ENCODE assay signal across 20 cellular contexts in genomic region chr6:118197539-118197938, GRCh38.
DNase-seq lines count a peak whose midpoint lies in the region; ATAC-seq and TF ChIP-seq lines count a peak whose summit lies in the region.
"Had no signal": no experiment of that assay in that cellular context is flagged by ENCODE, and none has a peak within 500 bp of the region (broad histone marks: within the 10 kb centered on the region; RNA-seq: fewer than 3 reads in every experiment).

No MANE protein-coding gene starts in this region.

- no peaks in the 10 kb centered on the region for H3K27me3 Mint-ChIP-seq in brain

- H2BK15ac ChIP-seq in neuronal stem cell (ENCODE audit: low read length) = no peak overlapping the region

- H3K9ac ChIP-seq in iPS-20b (ENCODE audit: low read depth, low read length) = peak overlapping the region; percentile 56; the same call in 1 of the 2 replicates
- H3K9ac ChIP-seq in neuronal stem cell (ENCODE audit: low read depth, low read length, poor library complexity) = no peak overlapping the region
- H3K9ac ChIP-seq: BLaER1 treated with 17β-estradiol and CSF1 and Interleukin-3, amounts not matched to agents 10 nM and 100 nM had no signal

- no peak overlapping the region for H4K8ac ChIP-seq in neuronal stem cell (ENCODE audit: low read depth, low read length)

- H3K4me2 ChIP-seq in neuronal stem cell (ENCODE audit: insufficient read depth, low read length, poor library complexity, severe bottlenecking) = peak overlapping the region; percentile 18
- H3K4me2 ChIP-seq: BLaER1 treated with 17β-estradiol and CSF1 and Interleukin-3, amounts not matched to agents 10 nM and 100 nM had no signal

- H3K36me3 Mint-ChIP-seq in brain = peaks cover 4% of the 10 kb centered on the region
- H3K36me3 Mint-ChIP-seq: CD8-positive, alpha-beta T cell had no signal

- no peak overlapping the region for H3K14ac ChIP-seq in neuronal stem cell (ENCODE audit: low read length)

- H3K36me3 ChIP-seq in HAP-1 (replicated peaks) = no peaks in the 10 kb centered on the region
- no peaks in the 10 kb centered on the region for H3K36me3 ChIP-seq in iPS-20b (ENCODE audit: insufficient read depth, low read depth, low read length)
- H3K36me3 ChIP-seq in neuronal stem cell (replicated peaks in 1 of 2; ENCODE audit: control insufficient read depth in 2 of 2, insufficient read depth in 2 of 2, low read length in 2 of 2) = no peaks in the 10 kb centered on the region
- H3K36me3 ChIP-seq: BLaER1 treated with 17β-estradiol and CSF1 and Interleukin-3, amounts not matched to agents 10 nM and 100 nM had no signal

- TF ChIP-seq CTCF in brain (conservative IDR thresholded peaks at IDR 0.05) (no peak), omental fat pad (IDR thresholded peaks at IDR 0.05) (no peak)

- H3K9me3 ChIP-seq in HAP-1 = no peaks in the 10 kb centered on the region
- H3K9me3 ChIP-seq in iPS-20b (ENCODE audit: insufficient read depth, low read depth, low read length) = no peaks in the 10 kb centered on the region
- H3K9me3 ChIP-seq in neuronal stem cell (replicated peaks in 1 of 2; ENCODE audit: control insufficient read depth in 2 of 2, insufficient read depth in 1 of 2, low read depth in 1 of 2, low read length in 2 of 2) = peaks cover 0 to 4% of the 10 kb centered on the region in 2 donors
- H3K9me3 ChIP-seq: BLaER1 treated with 17β-estradiol and CSF1 and Interleukin-3, amounts not matched to agents 10 nM and 100 nM had no signal

- no peak overlapping the region for H3K4me3 ChIP-seq in HAP-1
- H3K4me3 ChIP-seq in iPS-20b (ENCODE audit: low read length) = peak overlapping the region; percentile 41; the same call in 1 of the 2 replicates
- no peak overlapping the region for H3K4me3 ChIP-seq in neuronal stem cell (ENCODE audit: low read length in 2 of 2)
- H3K4me3 ChIP-seq: BLaER1 treated with 17β-estradiol and CSF1 and Interleukin-3, amounts not matched to agents 10 nM and 100 nM had no signal

- H2AK5ac ChIP-seq in neuronal stem cell (ENCODE audit: low read depth, low read length) = no peak overlapping the region

- H3K18ac ChIP-seq in neuronal stem cell (ENCODE audit: low read length) = no peak overlapping the region

- peak overlapping the region; percentile 72 to 93 (median 76) for H3K27ac Mint-ChIP-seq in brain
- H3K27ac Mint-ChIP-seq: CD8-positive, alpha-beta T cell had no signal

- H3K27me3 ChIP-seq in HAP-1 (ENCODE audit: low read depth) (no peaks in the 10 kb centered on the region), iPS-20b (ENCODE audit: insufficient read depth, low read length) (no peaks in the 10 kb centered on the region), neuronal stem cell (ENCODE audit: control insufficient read depth in 3 of 3, insufficient read depth in 3 of 3, low read depth in 1 of 3, low read length in 3 of 3) (no peaks in the 10 kb centered on the region)
- H3K27me3 ChIP-seq: BLaER1 treated with 17β-estradiol and CSF1 and Interleukin-3, amounts not matched to agents 10 nM and 100 nM had no signal

- H3K9me3 Mint-ChIP-seq in brain = peaks cover 0 to 2% (median 0%) of the 10 kb centered on the region in 5 experiments
- H3K9me3 Mint-ChIP-seq: CD8-positive, alpha-beta T cell had no signal

- DNase-seq in HAP-1 (ENCODE audit: low spot score in 2 of 2) (peak; percentile 59 to 86), neuronal stem cell (ENCODE audit: low spot score) (no peak), COLO829 (ENCODE audit: low spot score) (no peak), RPMI8226 (no peak), omental fat pad (ENCODE audit: low spot score) (no peak)
- no peak for DNase-seq in central memory CD4-positive, alpha-beta T cell
- DNase-seq: CD8-positive, alpha-beta T cell; KBM-7; NCI-H1105 treated with DMSO at 0.1 percent for 48 hours; NCI-H187; NCI-H2107; NCI-H226; NCI-H524; NCI-H82; SIG-M5 had no signal

- no peak overlapping the region for H4K91ac ChIP-seq in neuronal stem cell (ENCODE audit: low read depth, low read length, poor library complexity)

- no peaks in the 10 kb centered on the region for H3K79me1 ChIP-seq in neuronal stem cell (ENCODE audit: low read depth, low read length)

- in situ Hi-C loops in HAP-1 (cut with MboI; ENCODE audit: low sequenced_read_pairs) = no loop called here

- no peak overlapping the region for H3K23ac ChIP-seq in neuronal stem cell (ENCODE audit: low read depth, low read length, poor library complexity)

- H3K4me3 Mint-ChIP-seq in brain = peak overlapping the region; percentile 34 to 66 (median 43)
- H3K4me3 Mint-ChIP-seq: CD8-positive, alpha-beta T cell had no signal

- peaks cover 52% of the 10 kb centered on the region for H3K4me1 Mint-ChIP-seq in brain

- no peak overlapping the region for H2AFZ ChIP-seq in neuronal stem cell (ENCODE audit: low read length)

- no peak overlapping the region for H2BK5ac ChIP-seq in neuronal stem cell (ENCODE audit: low read length)

- H3K27ac ChIP-seq in iPS-20b (ENCODE audit: low read length) = no peak overlapping the region
- H3K27ac ChIP-seq in neuronal stem cell (replicated peaks; ENCODE audit: low read length) = peak overlapping the region; percentile 54
- H3K27ac ChIP-seq: BLaER1 treated with 17β-estradiol and CSF1 and Interleukin-3, amounts not matched to agents 10 nM and 100 nM had no signal

- no peak overlapping the region for H3K4ac ChIP-seq in neuronal stem cell (ENCODE audit: low read length)

- H2BK120ac ChIP-seq in neuronal stem cell (ENCODE audit: low read depth, low read length) = no peak overlapping the region

- H2BK12ac ChIP-seq in neuronal stem cell (ENCODE audit: low read length) = no peak overlapping the region

- H3K4me1 ChIP-seq in HAP-1 (peaks cover 18% of the 10 kb centered on the region), iPS-20b (ENCODE audit: insufficient read depth, low read length) (peaks cover 27% of the 10 kb centered on the region), neuronal stem cell (ENCODE audit: control insufficient read depth in 2 of 2, insufficient read depth in 1 of 2, low read depth in 1 of 2, low read length in 2 of 2) (peaks cover 3 to 41% of the 10 kb centered on the region in 2 donors)
- H3K4me1 ChIP-seq: BLaER1 treated with 17β-estradiol and CSF1 and Interleukin-3, amounts not matched to agents 10 nM and 100 nM had no signal

- ATAC-seq in omental fat pad (ENCODE audit: low FRiP score) = no peak
- ATAC-seq: CD8-positive, alpha-beta T cell; HCT116; HepG2 had no signal

- WGBS in neuronal stem cell (ENCODE audit: extremely low coverage in 2 of 2, insufficient read length in 2 of 2, insufficient replicate concordance in 1 of 2), 2 donors = no CpG with 5 or more reads among the region's 3 CpGs

Comparison
In these comparisons a context has a peak if more than half of its experiments do, and no peak if none do; other contexts are left out.
1. DNase-seq: peak in HAP-1 (2 of 2); none in neuronal stem cell (single experiment), COLO829 (single experiment), RPMI8226 (single experiment), central memory CD4-positive, alpha-beta T cell (single experiment) and omental fat pad (single experiment).